ENCODE assay signal across 9 cellular contexts in the genomic region with DNA sequence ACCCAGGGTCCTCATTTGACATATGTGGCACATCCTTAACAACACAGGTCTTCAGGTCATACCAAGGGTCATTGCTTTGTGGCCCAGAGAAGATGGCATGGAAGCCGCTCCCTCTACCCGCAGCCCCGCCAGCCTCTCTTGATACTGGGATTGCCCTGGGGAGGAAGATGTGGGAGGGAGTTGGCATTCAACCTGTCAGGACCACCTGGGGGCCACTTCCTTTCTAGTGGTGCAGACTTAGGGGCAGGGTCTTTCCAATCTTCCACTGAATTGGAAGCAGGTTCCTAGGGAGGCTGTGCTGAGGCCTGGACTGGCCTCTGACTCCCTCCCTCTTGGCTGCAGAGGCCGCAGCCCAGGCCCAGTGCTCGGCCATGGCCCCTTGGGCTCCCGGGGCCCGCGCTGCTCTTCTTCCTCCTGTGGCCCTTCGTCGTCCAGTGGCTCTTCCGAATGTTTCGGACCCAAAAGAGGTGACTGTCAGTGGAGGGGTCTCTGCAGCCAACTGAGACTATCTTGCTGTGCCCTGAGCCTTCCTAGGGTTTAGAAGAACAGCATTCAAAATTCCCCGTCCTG. TPM values are rescaled to one million over a fixed set of nuclear protein-coding genes. Genes with fewer than 3 reads are reported as not detected.
DNase-seq lines count a peak whose midpoint lies in the region; ATAC-seq and TF ChIP-seq lines count a peak whose summit lies in the region.
"Had no signal": no experiment of that assay in that cellular context is flagged by ENCODE, and none has a peak within 500 bp of the region (broad histone marks: within the 10 kb centered on the region; RNA-seq: fewer than 3 reads in every experiment).

No MANE protein-coding gene starts in this region.

- no peak overlapping the region for H3K27ac ChIP-seq in CD4-positive, CD25-positive, alpha-beta regulatory T cell (ENCODE audit: insufficient read depth, low read length, poor library complexity, severe bottlenecking)
- H3K27ac ChIP-seq in hepatocyte = peak overlapping the region; percentile 95
- H3K27ac ChIP-seq in sigmoid colon = peak overlapping the region; percentile 96 to 98 (median 97)

- H3K4me1 ChIP-seq in CD4-positive, CD25-positive, alpha-beta regulatory T cell (ENCODE audit: control insufficient read depth, insufficient read depth, low read length, poor library complexity, severe bottlenecking) = peaks cover 33% of the 10 kb centered on the region
- H3K4me1 ChIP-seq in hepatocyte (ENCODE audit: insufficient read depth) (peaks cover 27% of the 10 kb centered on the region), sigmoid colon (peaks cover 0 to 40% (median 33%) of the 10 kb centered on the region in 4 donors)

- peak overlapping the region in 1 of 3 donors; percentile 46 for H3K27ac Mint-ChIP-seq in CD4-positive, CD25-positive, alpha-beta regulatory T cell
- peak overlapping the region; percentile 21 for H3K27ac Mint-ChIP-seq in T-helper 17 cell

- peaks cover 12 to 55% (median 28%) of the 10 kb centered on the region in 4 donors for H3K4me1 Mint-ChIP-seq in CD4-positive, CD25-positive, alpha-beta regulatory T cell
- H3K4me1 Mint-ChIP-seq in T-helper 17 cell = peaks cover 24% of the 10 kb centered on the region

- H3K9me3 ChIP-seq in CD4-positive, CD25-positive, alpha-beta regulatory T cell (ENCODE audit: control insufficient read depth in 2 of 2, low read length in 2 of 2) = no peaks in the 10 kb centered on the region
- no peaks in the 10 kb centered on the region for H3K9me3 ChIP-seq in T-helper 17 cell (ENCODE audit: control insufficient read depth, low read length, poor library complexity, severe bottlenecking)
- no peaks in the 10 kb centered on the region for H3K9me3 ChIP-seq in hepatocyte (ENCODE audit: low read depth)
- no peaks in the 10 kb centered on the region for H3K9me3 ChIP-seq in sigmoid colon

- no peaks in the 10 kb centered on the region for H3K27me3 ChIP-seq in CD4-positive, CD25-positive, alpha-beta regulatory T cell (ENCODE audit: control insufficient read depth, insufficient read depth, low read length)
- H3K27me3 ChIP-seq in hepatocyte (no peaks in the 10 kb centered on the region), sigmoid colon (no peaks in the 10 kb centered on the region)

- intact Hi-C loops in sigmoid colon (cut with DNase I) = loop anchor here (10.0 kb wide), 1 partner anchor 948 kb away; a partner anchor contains a TSS

- peaks cover 0 to 5% (median 0%) of the 10 kb centered on the region in 7 donors for H3K9me3 Mint-ChIP-seq in CD4-positive, CD25-positive, alpha-beta regulatory T cell

- TF ChIP-seq CTCF in hepatocyte (IDR thresholded peaks at IDR 0.05; ENCODE audit: poor library complexity) (no peak), sigmoid colon (IDR thresholded peaks at IDR 0.05) (no peak)

- no peaks in the 10 kb centered on the region for H3K79me2 ChIP-seq in hepatocyte

- H3K36me3 Mint-ChIP-seq in CD4-positive, CD25-positive, alpha-beta regulatory T cell = no peaks in the 10 kb centered on the region
- H3K36me3 Mint-ChIP-seq in T-helper 17 cell (ENCODE audit: low read depth) = peaks cover under 1% of the 10 kb centered on the region

- no peak for DNase-seq in CD4-positive, CD25-positive, alpha-beta regulatory T cell
- DNase-seq in T-helper 17 cell (no peak), hepatocyte (ENCODE audit: low spot score) (no peak), sigmoid colon (no peak), erythroblast (lab: John Stamatoyannopoulos, UW) (no peak), SIG-M5 treated with dmso at 0.1 percent for 504 hours (lab: John Stamatoyannopoulos, UW; ENCODE audit: unreplicated experiment) (no peak), SKM-1 treated with dmso at 0.1 percent for 144 hours (lab: John Stamatoyannopoulos, UW; ENCODE audit: unreplicated experiment) (no peak)
- DNase-seq: DMS79 treated with DMSO at 0.1 percent for 48 hours had no signal

- TF ChIP-seq EP300 in sigmoid colon (IDR thresholded peaks at IDR 0.05) = no peak

- H4K20me1 ChIP-seq in hepatocyte (ENCODE audit: insufficient read depth, poor library complexity, severe bottlenecking) = no peaks in the 10 kb centered on the region

- WGBS in hepatocyte (ENCODE audit: low lambda C conversion rate, missing lambda C conversion rate) = 88% methylated on average over 13 of the region's 13 CpGs
- WGBS in sigmoid colon, 2 donors = 89 to 93% methylated on average over 13 of the region's 13 CpGs

- H3K27me3 Mint-ChIP-seq in CD4-positive, CD25-positive, alpha-beta regulatory T cell = peaks cover 15% of the 10 kb centered on the region
- peaks cover 5% of the 10 kb centered on the region for H3K27me3 Mint-ChIP-seq in T-helper 17 cell

- ATAC-seq in CD4-positive, CD25-positive, alpha-beta regulatory T cell (ENCODE audit: low read depth in 2 of 2) = no peak
- ATAC-seq in T-helper 17 cell (no peak), HG03432 (IDR thresholded peaks at IDR 0.05; ENCODE audit: unreplicated experiment) (no peak)

- peak overlapping the region; percentile 75 for H3K4me2 ChIP-seq in hepatocyte

- no peak overlapping the region for H3K4me3 ChIP-seq in CD4-positive, CD25-positive, alpha-beta regulatory T cell (ENCODE audit: low read depth, low read length)
- H3K4me3 ChIP-seq in hepatocyte (no peak overlapping the region), sigmoid colon (peak overlapping the region in 3 of 4 donors; percentile 40 to 58 (median 54))

- no peaks in the 10 kb centered on the region for H3K9me2 ChIP-seq in hepatocyte (replicated peaks; ENCODE audit: insufficient read depth)

- H3K36me3 ChIP-seq in CD4-positive, CD25-positive, alpha-beta regulatory T cell (ENCODE audit: control insufficient read depth, insufficient read depth, low read length) = no peaks in the 10 kb centered on the region
- H3K36me3 ChIP-seq in hepatocyte (replicated peaks; ENCODE audit: insufficient read depth, low read depth) (no peaks in the 10 kb centered on the region), sigmoid colon (peaks cover 0 to 6% (median 0%) of the 10 kb centered on the region in 4 donors)

- peak overlapping the region in 3 of 4 donors; percentile 33 to 81 (median 66) for H3K4me3 Mint-ChIP-seq in CD4-positive, CD25-positive, alpha-beta regulatory T cell
- peak overlapping the region; percentile 58 for H3K4me3 Mint-ChIP-seq in T-helper 17 cell

- peak overlapping the region; percentile 89 for H2AFZ ChIP-seq in hepatocyte

- TF ChIP-seq POLR2A in sigmoid colon (IDR thresholded peaks at IDR 0.05) (no peak), erythroblast (IDR thresholded peaks at IDR 0.05; ENCODE audit: low read length) (no peak)

RNA-seq across cellular contexts. Expression of a gene that starts 5.1 kb away (rescaled TPM):
- 88.0 TPM for total RNA-seq in CD4-positive, CD25-positive, alpha-beta regulatory T cell
- polyA plus RNA-seq in CD4-positive, CD25-positive, alpha-beta regulatory T cell = 1 to 10 TPM; 5.9 to 8.0 (median 6.1) TPM
- 10 to 100 TPM; 52.4 to 71.8 TPM for total RNA-seq in T-helper 17 cell
- total RNA-seq in hepatocyte = 17.1 and 19.2 TPM in 2 replicates
- 13.5 and 14.5 TPM in 2 replicates for polyA plus RNA-seq in hepatocyte
- total RNA-seq in sigmoid colon = 10 to 100 TPM; 41.0 to 60.9 (median 49.4) TPM
- 10 to 100 TPM; 21.6 to 38.8 (median 24.7) TPM for polyA plus RNA-seq in sigmoid colon

RNA-seq across cellular contexts. Expression of a gene that starts 7.7 kb away (rescaled TPM):
- total RNA-seq in CD4-positive, CD25-positive, alpha-beta regulatory T cell = 23.6 TPM
- polyA plus RNA-seq in CD4-positive, CD25-positive, alpha-beta regulatory T cell = 10 to 100 TPM; 13.8 to 17.9 (median 15.0) TPM
- total RNA-seq in T-helper 17 cell (10 to 100 TPM; 13.6 to 18.9 TPM), hepatocyte (8.1 and 8.2 TPM in 2 replicates), sigmoid colon (10 to 100 TPM; 20.0 to 24.9 (median 21.9) TPM)
- polyA plus RNA-seq in hepatocyte (11.2 and 13.7 TPM in 2 replicates), sigmoid colon (10 to 100 TPM; 13.2 to 36.5 (median 20.1) TPM)

RNA-seq across cellular contexts. Expression of a gene that starts 10.9 kb away (rescaled TPM):
- total RNA-seq in CD4-positive, CD25-positive, alpha-beta regulatory T cell = 5.5 TPM
- polyA plus RNA-seq in CD4-positive, CD25-positive, alpha-beta regulatory T cell = 1 to 10 TPM in 1 of 4 donors, under 1 TPM in 3; 0.15 to 1.5 (median 0.42) TPM
- total RNA-seq in T-helper 17 cell = 1 to 10 TPM; 3.7 to 5.0 TPM
- total RNA-seq in hepatocyte = 49.2 and 69.7 TPM in 2 replicates
- 35.7 and 41.8 TPM in 2 replicates for polyA plus RNA-seq in hepatocyte
- 10 to 100 TPM; 27.4 to 45.7 (median 33.9) TPM for total RNA-seq in sigmoid colon
- 100 to 1,000 TPM; 114 to 274 (median 137) TPM for polyA plus RNA-seq in sigmoid colon

RNA-seq across cellular contexts. Expression of a gene that starts 18.5 kb away (rescaled TPM):
- 3.6 TPM for total RNA-seq in CD4-positive, CD25-positive, alpha-beta regulatory T cell
- polyA plus RNA-seq in CD4-positive, CD25-positive, alpha-beta regulatory T cell = 1 to 10 TPM; 1.9 to 4.1 (median 2.4) TPM
- 10 to 100 TPM in 1 of 2 donors, 1 to 10 TPM in 1; 1.5 to 12.3 TPM for total RNA-seq in T-helper 17 cell
- total RNA-seq in hepatocyte = 6.7 and 12.2 TPM in 2 replicates
- 7.6 and 10.5 TPM in 2 replicates for polyA plus RNA-seq in hepatocyte
- total RNA-seq in sigmoid colon = 10 to 100 TPM in 2 of 4 donors, 1 to 10 TPM in 2; 7.5 to 14.7 (median 11.2) TPM
- 1 to 10 TPM; 1.8 to 7.8 (median 6.6) TPM for polyA plus RNA-seq in sigmoid colon

Comparison
In these comparisons a context has a peak if more than half of its experiments do, and no peak if none do; other contexts are left out.
1. H3K4me3 ChIP-seq: peak in sigmoid colon (3 of 4); none in CD4-positive, CD25-positive, alpha-beta regulatory T cell (single experiment) and hepatocyte (single experiment).